In the genomic region with DNA sequence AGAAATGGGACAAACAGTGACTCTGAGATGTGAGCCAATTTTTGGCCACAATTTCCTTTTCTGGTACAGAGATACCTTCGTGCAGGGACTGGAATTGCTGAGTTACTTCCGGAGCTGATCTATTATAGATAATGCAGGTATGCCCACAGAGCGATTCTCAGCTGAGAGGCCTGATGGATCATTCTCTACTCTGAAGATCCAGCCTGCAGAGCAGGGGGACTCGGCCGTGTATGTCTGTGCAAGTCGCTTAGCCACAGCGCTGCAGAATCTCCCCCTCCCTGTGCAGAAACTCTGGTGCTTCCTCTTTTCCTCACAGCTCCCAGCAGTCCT, we compare ENCODE assay signal across 13 cellular contexts.
A peak's percentile ranks its signal among the peaks of the same experiment; 100 is the strongest.
DNase-seq lines count a peak whose midpoint lies in the region; ATAC-seq and TF ChIP-seq lines count a peak whose summit lies in the region.
"Had no signal": no experiment of that assay in that cellular context is flagged by ENCODE, and none has a peak within 500 bp of the region (broad histone marks: within the 10 kb centered on the region; RNA-seq: fewer than 3 reads in every experiment).

No MANE protein-coding gene starts in this region.

- H3K4me3 Mint-ChIP-seq in activated naive CD8-positive, alpha-beta T cell treated with anti-CD3 and anti-CD28 coated beads, Interleukin-2, amount 50 U/mL, for 24 hours, result no peak overlapping the region

- H3K36me3 ChIP-seq in BLaER1 treated with 17β-estradiol and CSF1 and Interleukin-3, amounts not matched to agents 10 nM and 100 nM, result no peaks in the 10 kb centered on the region
- H3K36me3 ChIP-seq in OCI-LY3 (replicated peaks; ENCODE audit: low read depth, low read length), result no peaks in the 10 kb centered on the region

- H2AFZ ChIP-seq in OCI-LY3 (ENCODE audit: low read depth, low read length), result no peak overlapping the region

- H3K4me1 ChIP-seq in BLaER1 treated with 17β-estradiol and CSF1 and Interleukin-3, amounts not matched to agents 10 nM and 100 nM, result peaks cover 30 to 56% (median 42%) of the 10 kb centered on the region in 10 experiments
- peaks cover 35% of the 10 kb centered on the region for H3K4me1 ChIP-seq in OCI-LY3 (ENCODE audit: low read length)

- H3K4me2 ChIP-seq in BLaER1 treated with 17β-estradiol and CSF1 and Interleukin-3, amounts not matched to agents 10 nM and 100 nM, result peak overlapping the region; percentile 60 to 84 (median 74)
- peak overlapping the region; percentile 2; the same call in 1 of the 2 replicates for H3K4me2 ChIP-seq in OCI-LY3 (ENCODE audit: low read length)

- H3K9me3 ChIP-seq in BLaER1 treated with 17β-estradiol and CSF1 and Interleukin-3, amounts not matched to agents 10 nM and 100 nM (replicated peaks in 1 of 11), result peaks cover 1 to 6% (median 3%) of the 10 kb centered on the region in 11 experiments; a peak in 21 of 22 replicates
- no peaks in the 10 kb centered on the region for H3K9me3 ChIP-seq in OCI-LY3 (ENCODE audit: insufficient read depth, low read length)

- H3K4me3 ChIP-seq in BLaER1 treated with 17β-estradiol and CSF1 and Interleukin-3, amounts not matched to agents 10 nM and 100 nM, result no peak overlapping the region
- H3K4me3 ChIP-seq in OCI-LY3 (ENCODE audit: low read length), result no peak overlapping the region
- H3K4me3 ChIP-seq: GM12878, SK-N-MC had no signal

- H3K27ac ChIP-seq in BLaER1 treated with 17β-estradiol and CSF1 and Interleukin-3, amounts not matched to agents 10 nM and 100 nM, result peak overlapping the region in 4 of 11 experiments; percentile 5 to 38 (median 16); a peak in 3 of 22 replicates
- no peak overlapping the region for H3K27ac ChIP-seq in OCI-LY3 (ENCODE audit: low read length)
- H3K27ac ChIP-seq: SK-N-MC had no signal

- H3K27me3 Mint-ChIP-seq in activated naive CD8-positive, alpha-beta T cell treated with anti-CD3 and anti-CD28 coated beads, Interleukin-2, amount 50 U/mL, for 24 hours, result no peaks in the 10 kb centered on the region

- no peak for TF ChIP-seq CTCF in OCI-LY3 (IDR thresholded peaks at IDR 0.05; ENCODE audit: low read depth, low read length)

- no peak for DNase-seq in activated naive CD8-positive, alpha-beta T cell treated with anti-CD3 and anti-CD28 coated beads, Interleukin-2, amount 50 U/mL, for 24 hours
- DNase-seq in hypothalamus (lab: John Stamatoyannopoulos, UW), result no peak
- DNase-seq in NCI-H2227 (lab: John Stamatoyannopoulos, UW; ENCODE audit: unreplicated experiment), result no peak
- no peak for DNase-seq in NCI-H526 (lab: John Stamatoyannopoulos, UW)
- DNase-seq: GOT3, midbrain, NCI-H2029 had no signal

- peaks cover 38% of the 10 kb centered on the region for H3K4me1 Mint-ChIP-seq in activated naive CD8-positive, alpha-beta T cell treated with anti-CD3 and anti-CD28 coated beads, Interleukin-2, amount 50 U/mL, for 24 hours

- no peaks in the 10 kb centered on the region for H3K79me2 ChIP-seq in OCI-LY3 (ENCODE audit: low read length)

- no peak overlapping the region for H3K27ac Mint-ChIP-seq in activated naive CD8-positive, alpha-beta T cell treated with anti-CD3 and anti-CD28 coated beads, Interleukin-2, amount 50 U/mL, for 24 hours

- no peak overlapping the region; a peak in 1 of 22 replicates for H3K9ac ChIP-seq in BLaER1 treated with 17β-estradiol and CSF1 and Interleukin-3, amounts not matched to agents 10 nM and 100 nM
- no peak overlapping the region for H3K9ac ChIP-seq in OCI-LY3 (ENCODE audit: low read length)

- no peaks in the 10 kb centered on the region for H3K27me3 ChIP-seq in BLaER1 treated with 17β-estradiol and CSF1 and Interleukin-3, amounts not matched to agents 10 nM and 100 nM
- peaks cover 15% of the 10 kb centered on the region for H3K27me3 ChIP-seq in OCI-LY3 (ENCODE audit: low read depth, low read length)

- H3K36me3 Mint-ChIP-seq in activated naive CD8-positive, alpha-beta T cell treated with anti-CD3 and anti-CD28 coated beads, Interleukin-2, amount 50 U/mL, for 24 hours (ENCODE audit: low read depth), result no peaks in the 10 kb centered on the region

- 0 out of 22 replicates have a peak, but pooled peaks cover 0 to 3% (median 0%) of the 10 kb centered on the region in 11 experiments for H4K20me1 ChIP-seq in BLaER1 treated with 17β-estradiol and CSF1 and Interleukin-3, amounts not matched to agents 10 nM and 100 nM
- H4K20me1 ChIP-seq in OCI-LY3 (ENCODE audit: insufficient read depth, low read length), result no peaks in the 10 kb centered on the region

- H3K9me3 Mint-ChIP-seq in activated naive CD8-positive, alpha-beta T cell treated with anti-CD3 and anti-CD28 coated beads, Interleukin-2, amount 50 U/mL, for 24 hours, result no peaks in the 10 kb centered on the region

- ATAC-seq in GM21360 (IDR thresholded peaks at IDR 0.05; ENCODE audit: unreplicated experiment), result peak; percentile 34
- peak; percentile 63 for ATAC-seq in activated naive CD8-positive, alpha-beta T cell treated with anti-CD3 and anti-CD28 coated beads, Interleukin-2, amount 50 U/mL, for 24 hours
- no peak for ATAC-seq in HG03571 (IDR thresholded peaks at IDR 0.05; ENCODE audit: unreplicated experiment)
- ATAC-seq: GM12878 had no signal
